1 cellular context compared by ENCODE assay signal in the genomic region with DNA sequence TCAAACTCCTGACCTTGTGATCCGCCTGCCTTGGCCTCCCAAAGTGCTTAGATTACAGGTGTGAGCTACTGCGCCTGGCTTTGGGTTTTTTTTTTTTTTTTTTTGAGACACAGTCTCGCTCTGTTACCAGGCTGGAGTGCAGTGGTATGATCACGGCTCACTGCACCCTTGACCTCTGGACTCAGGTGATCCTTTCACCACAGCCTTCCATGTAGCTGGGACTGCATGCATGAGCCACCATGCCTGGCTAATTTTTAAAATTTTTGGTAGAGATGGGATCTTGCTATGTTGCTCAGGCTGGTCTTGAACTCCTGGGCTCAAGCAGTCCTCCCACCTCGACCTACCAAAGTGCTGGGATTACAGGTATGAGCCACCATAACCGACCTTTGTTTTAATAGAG. TPM values are rescaled to one million over a fixed set of nuclear protein-coding genes. Genes with fewer than 3 reads are reported as not detected.
"Had no signal": no experiment of that assay in that cellular context is flagged by ENCODE, and none has a peak within 500 bp of the region (broad histone marks: within the 10 kb centered on the region; RNA-seq: fewer than 3 reads in every experiment).

No MANE protein-coding gene starts in this region.

RNA-seq across cellular contexts. Expression of gene DEPDC4, which starts 44.7 kb away (rescaled TPM):
- total RNA-seq: vagina had no signal
